In genomic region chr2:128315122-128315828, GRCh38 we compare ENCODE assay signal across 8 cellular contexts. TPM values are rescaled to one million over a fixed set of nuclear protein-coding genes. Genes with fewer than 3 reads are reported as not detected.
DNase-seq lines count a peak whose midpoint lies in the region; ATAC-seq, FAIRE-seq and TF ChIP-seq lines count a peak whose summit lies in the region.

No MANE protein-coding gene starts in this region.

- peak overlapping the region; percentile 67 to 75 for H2BK12ac ChIP-seq in mesenchymal stem cell (ENCODE audit: low read length in 2 of 2)

- no peak overlapping the region for H2BK120ac ChIP-seq in mesenchymal stem cell (ENCODE audit: low read depth, low read length)

- peak overlapping the region in 1 of 2 experiments; percentile 3 for H3K14ac ChIP-seq in mesenchymal stem cell (ENCODE audit: low read length in 2 of 2)

- H3K4me2 ChIP-seq in mesenchymal stem cell (ENCODE audit: low read length, poor library complexity, severe bottlenecking) = no peak overlapping the region

- DNase-seq in AG04450 (ENCODE audit: low read depth, low spot score) (no peak), GM12892 (ENCODE audit: insufficient read length) (peak; percentile 7), astrocyte of the hippocampus (ENCODE audit: low read depth, low spot score) (peak; percentile 10), mesenchymal stem cell (no peak), HuH-7 (ENCODE audit: low spot score) (no peak), GF-D8 (lab: John Stamatoyannopoulos, UW) (no peak), NCI-H1694 treated with DMSO at 0.1 percent for 48 hours (lab: John Stamatoyannopoulos, UW) (no peak)

- H2AK5ac ChIP-seq in mesenchymal stem cell (ENCODE audit: low read length, severe bottlenecking) = no peak overlapping the region

- no peak overlapping the region for H3K9ac ChIP-seq in mesenchymal stem cell (ENCODE audit: low read length)

- 90% methylated on average over 11 of the region's 12 CpGs for WGBS in mesenchymal stem cell

- no peak overlapping the region for H4K8ac ChIP-seq in mesenchymal stem cell (ENCODE audit: low read length)

- H3K4me1 ChIP-seq in mesenchymal stem cell (ENCODE audit: control insufficient read depth, insufficient read depth, low read depth, low read length) = peaks cover 38% of the 10 kb centered on the region

- peak overlapping the region in 1 of 2 experiments; percentile 27 for H3K23ac ChIP-seq in mesenchymal stem cell (ENCODE audit: low read length in 2 of 2)

- peaks cover 3% of the 10 kb centered on the region; the same call in 1 of the 2 replicates for H3K9me3 ChIP-seq in AG04450 (ENCODE audit: control insufficient read depth, insufficient read depth, low read length)
- no peaks in the 10 kb centered on the region for H3K9me3 ChIP-seq in mesenchymal stem cell (ENCODE audit: control insufficient read depth, low read length)

- peaks cover 4 to 28% of the 10 kb centered on the region in 2 experiments for H3K36me3 ChIP-seq in mesenchymal stem cell (ENCODE audit: control insufficient read depth in 1 of 2, insufficient read depth in 2 of 2, low read depth in 1 of 2, low read length in 2 of 2)

- H2BK15ac ChIP-seq in mesenchymal stem cell (ENCODE audit: low read depth, poor library complexity, severe bottlenecking) = peak overlapping the region; percentile 96

- peak overlapping the region in 1 of 2 experiments; percentile 41 for H3K4ac ChIP-seq in mesenchymal stem cell (ENCODE audit: low read depth in 1 of 2, low read length in 2 of 2)

- no peak for FAIRE-seq in GM12892 (lab: Jason Lieb, UNC)

- H3K79me1 ChIP-seq in mesenchymal stem cell (replicated peaks; ENCODE audit: low read length, poor library complexity, severe bottlenecking) = peaks cover 49% of the 10 kb centered on the region

- POLR2A ChIA-PET in AG04450 (lab: Yijun Ruan, JAX) = interaction anchor here (2.1 kb wide), 1 partner anchor 10 kb away, joined by 8 read pairs; no protein-coding TSS in a partner anchor

- peak overlapping the region; percentile 34 for H4K91ac ChIP-seq in mesenchymal stem cell (ENCODE audit: low read length)

- no peak for TF ChIP-seq POLR2A in GM12892 (IDR thresholded peaks at IDR 0.05; ENCODE audit: low read depth, low read length)

- H3K4me3 ChIP-seq in AG04450 (ENCODE audit: low read depth, low read length) (peak overlapping the region; percentile 84), mesenchymal stem cell (ENCODE audit: insufficient read depth in 1 of 2, low read depth in 1 of 2, low read length in 2 of 2) (peak overlapping the region in 1 of 2 experiments; percentile 90)

- no peak overlapping the region for H2BK5ac ChIP-seq in mesenchymal stem cell (ENCODE audit: low read depth, low read length, poor library complexity, severe bottlenecking)

- no peak overlapping the region for H2AFZ ChIP-seq in mesenchymal stem cell (ENCODE audit: low read depth, low read length)

- H3K27me3 ChIP-seq in AG04450 (ENCODE audit: control insufficient read depth, insufficient read depth, low read length) = no peaks in the 10 kb centered on the region
- peaks cover 0 to 8% of the 10 kb centered on the region in 2 experiments for H3K27me3 ChIP-seq in mesenchymal stem cell (ENCODE audit: control insufficient read depth in 1 of 2, insufficient read depth in 1 of 2, low read length in 2 of 2)

- ATAC-seq in GM19395 (IDR thresholded peaks at IDR 0.05; ENCODE audit: unreplicated experiment) = no peak

- no peak for TF ChIP-seq CTCF in AG04450 (IDR thresholded peaks at IDR 0.05; ENCODE audit: low read depth, low read length)

- CTCF ChIA-PET in AG04450 (lab: Charles Lee) = interaction anchor here (1.0 to 1.5 kb wide), 3 partner anchors 9 to 441 kb away, joined by 3 to 5 read pairs (median 3); no protein-coding TSS in a partner anchor

- H3K27ac ChIP-seq in AG04450 (ENCODE audit: low read depth, low read length) (no peak overlapping the region), mesenchymal stem cell (ENCODE audit: low read length, poor library complexity, severe bottlenecking) (no peak overlapping the region)

- peak overlapping the region; percentile 29 to 69 for H3K18ac ChIP-seq in mesenchymal stem cell (ENCODE audit: low read depth in 1 of 2, low read length in 2 of 2)

RNA-seq across cellular contexts. Expression of gene HS6ST1, which starts 3.4 kb away (rescaled TPM):
- 22.4 and 34.1 TPM in 2 replicates for polyA plus RNA-seq in AG04450 (2011; rRNA removed)
- 31.3 and 39.9 TPM in 2 replicates for polyA minus RNA-seq in AG04450 (2011; rRNA and poly(A)+ RNA removed)
- 3.3 TPM for polyA plus RNA-seq in GM12892 (2012; ENCODE audit: missing spikeins)
- 37.7 TPM for polyA plus RNA-seq in mesenchymal stem cell (2013, experiment 1 of 2)
- 37.3 TPM for polyA plus RNA-seq in mesenchymal stem cell (2013, experiment 2 of 2)

Comparison
In these comparisons a context has a peak if more than half of its experiments do, and no peak if none do; other contexts are left out.
1. DNase-seq: peak in GM12892 (single experiment) and astrocyte of the hippocampus (single experiment); none in AG04450 (single experiment), mesenchymal stem cell (single experiment), HuH-7 (single experiment), GF-D8 (single experiment) and NCI-H1694 treated with DMSO at 0.1 percent for 48 hours (single experiment).